Comparison of ENCODE assay signal across 1 cellular context in the genomic region with DNA sequence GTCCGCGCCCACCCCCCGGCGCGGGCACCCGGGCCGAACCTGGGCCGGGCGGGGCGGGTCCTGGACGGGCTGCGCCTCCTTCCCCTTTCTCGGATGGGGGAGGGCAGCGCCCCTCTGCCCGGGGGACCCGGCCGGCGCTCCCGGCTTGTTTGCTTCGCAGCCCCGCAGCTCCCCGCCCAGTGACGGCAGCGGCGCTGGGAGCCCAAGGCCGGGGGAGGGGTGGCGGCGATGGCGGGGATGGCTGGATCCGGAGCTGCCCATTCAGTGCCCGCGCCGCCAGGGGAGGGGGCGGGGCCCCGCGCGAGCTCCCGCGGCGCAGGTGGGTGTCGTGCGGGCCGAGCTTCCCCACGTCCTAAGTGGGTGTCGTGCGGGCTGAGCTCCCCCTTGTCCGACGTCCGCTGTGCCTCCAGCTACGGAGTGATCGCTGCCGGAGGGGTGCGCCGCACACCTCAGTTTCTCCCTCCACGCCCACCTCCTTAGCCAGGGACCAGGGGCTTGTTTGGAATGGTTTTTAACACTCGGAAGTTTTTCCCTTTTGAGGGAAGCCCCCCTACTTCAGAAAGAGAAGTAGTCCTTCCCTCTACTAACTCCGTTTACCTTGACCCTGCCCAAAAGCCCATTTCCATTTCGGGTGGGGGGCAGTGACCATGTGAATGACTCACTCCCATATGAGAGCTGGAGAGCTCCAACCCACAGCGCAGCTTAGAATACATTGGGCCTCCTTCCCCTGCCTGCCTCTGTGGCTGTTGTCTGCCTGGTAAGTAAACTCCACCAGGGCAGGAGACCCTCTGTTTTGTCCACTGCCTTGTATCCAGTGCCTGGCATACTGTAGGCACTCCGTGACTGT.
TF ChIP-seq lines count a peak whose summit lies in the region.

No MANE protein-coding gene starts in this region.

TF ChIP-seq in HepG2, 621 proteins besides CTCF, POLR2A, EP300 and RAD21 (continued from another document and continues in another):
- TF ChIP-seq ZNF747 (CRISPR knock-in tag; IDR thresholded peaks at IDR 0.05; ENCODE audit: borderline replicate concordance) (no peak), RXRA (CRISPR knock-in tag; IDR thresholded peaks at IDR 0.05) (peak; percentile 43; the same call in 1 of the 2 replicates), ZNF3 (CRISPR knock-in tag; IDR thresholded peaks at IDR 0.05) (no peak), GPN1 (CRISPR knock-in tag; IDR thresholded peaks at IDR 0.05; ENCODE audit: borderline replicate concordance) (no peak), BHLHE40 (IDR thresholded peaks at IDR 0.05; ENCODE audit: low read length) (no peak), ESRRA (CRISPR knock-in tag; IDR thresholded peaks at IDR 0.05; ENCODE audit: low read depth) (no peak), MLLT10 (CRISPR knock-in tag; IDR thresholded peaks at IDR 0.05) (no peak), ZNF598 (CRISPR knock-in tag; IDR thresholded peaks at IDR 0.05; ENCODE audit: borderline replicate concordance) (0 out of 2 replicates have a peak, but pooled peaks have one; percentile 35), ASH2L (IDR thresholded peaks at IDR 0.05; ENCODE audit: insufficient read length, low read depth, low read length) (no peak), ZNF781 (CRISPR knock-in tag; IDR thresholded peaks at IDR 0.05; ENCODE audit: borderline replicate concordance, not compliant biosample characterization) (no peak), HNRNPL (IDR thresholded peaks at IDR 0.05; ENCODE audit: low read depth, low read length) (0 out of 2 replicates have a peak, but pooled peaks have one; percentile 45), ZNF558 (CRISPR knock-in tag; IDR thresholded peaks at IDR 0.05; ENCODE audit: borderline replicate concordance) (0 out of 2 replicates have a peak, but pooled peaks have one; percentile 22), ZNF619 (CRISPR knock-in tag; IDR thresholded peaks at IDR 0.05) (0 out of 2 replicates have a peak, but pooled peaks have one; percentile 25), SIN3A (IDR thresholded peaks at IDR 0.05; ENCODE audit: borderline replicate concordance, low read depth, low read length) (peak; percentile 54; the same call in 1 of the 2 replicates), NR2C2 (CRISPR knock-in tag; IDR thresholded peaks at IDR 0.05; ENCODE audit: borderline replicate concordance) (0 out of 2 replicates have a peak, but pooled peaks have one; percentile 13), KMT2B (CRISPR knock-in tag; IDR thresholded peaks at IDR 0.05) (0 out of 2 replicates have a peak, but pooled peaks have one; percentile 19), RBFOX2 (IDR thresholded peaks at IDR 0.05; ENCODE audit: low read depth, low read length) (peak; percentile 53; the same call in 1 of the 2 replicates), HDAC2 (CRISPR knock-in tag; IDR thresholded peaks at IDR 0.05) (no peak), NFIC (IDR thresholded peaks at IDR 0.05; ENCODE audit: low read length) (no peak)
- TF ChIP-seq, protein P1, sequence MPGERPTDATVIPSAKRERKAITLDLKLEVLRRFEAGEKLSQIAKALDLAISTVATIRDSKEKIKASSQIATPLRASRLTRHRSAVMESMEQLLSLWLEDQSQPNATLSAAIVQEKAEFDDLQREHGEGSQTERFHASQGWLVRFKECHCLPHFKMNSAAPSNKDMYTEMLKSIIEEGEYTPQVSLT (CRISPR knock-in tag; IDR thresholded peaks at IDR 0.05; ENCODE audit: borderline replicate concordance, low read depth) = no peak
- TF ChIP-seq, protein P2, sequence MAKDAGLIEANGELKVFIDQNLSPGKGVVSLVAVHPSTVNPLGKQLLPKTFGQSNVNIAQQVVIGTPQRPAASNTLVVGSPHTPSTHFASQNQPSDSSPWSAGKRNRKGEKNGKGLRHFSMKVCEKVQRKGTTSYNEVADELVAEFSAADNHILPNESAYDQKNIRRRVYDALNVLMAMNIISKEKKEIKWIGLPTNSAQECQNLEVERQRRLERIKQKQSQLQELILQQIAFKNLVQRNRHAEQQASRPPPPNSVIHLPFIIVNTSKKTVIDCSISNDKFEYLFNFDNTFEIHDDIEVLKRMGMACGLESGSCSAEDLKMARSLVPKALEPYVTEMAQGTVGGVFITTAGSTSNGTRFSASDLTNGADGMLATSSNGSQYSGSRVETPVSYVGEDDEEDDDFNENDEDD (CRISPR knock-in tag; IDR thresholded peaks at IDR 0.05; ENCODE audit: borderline replicate concordance) = peak; percentile 30; the same call in 1 of the 2 replicates
- TF ChIP-seq, protein P3, sequence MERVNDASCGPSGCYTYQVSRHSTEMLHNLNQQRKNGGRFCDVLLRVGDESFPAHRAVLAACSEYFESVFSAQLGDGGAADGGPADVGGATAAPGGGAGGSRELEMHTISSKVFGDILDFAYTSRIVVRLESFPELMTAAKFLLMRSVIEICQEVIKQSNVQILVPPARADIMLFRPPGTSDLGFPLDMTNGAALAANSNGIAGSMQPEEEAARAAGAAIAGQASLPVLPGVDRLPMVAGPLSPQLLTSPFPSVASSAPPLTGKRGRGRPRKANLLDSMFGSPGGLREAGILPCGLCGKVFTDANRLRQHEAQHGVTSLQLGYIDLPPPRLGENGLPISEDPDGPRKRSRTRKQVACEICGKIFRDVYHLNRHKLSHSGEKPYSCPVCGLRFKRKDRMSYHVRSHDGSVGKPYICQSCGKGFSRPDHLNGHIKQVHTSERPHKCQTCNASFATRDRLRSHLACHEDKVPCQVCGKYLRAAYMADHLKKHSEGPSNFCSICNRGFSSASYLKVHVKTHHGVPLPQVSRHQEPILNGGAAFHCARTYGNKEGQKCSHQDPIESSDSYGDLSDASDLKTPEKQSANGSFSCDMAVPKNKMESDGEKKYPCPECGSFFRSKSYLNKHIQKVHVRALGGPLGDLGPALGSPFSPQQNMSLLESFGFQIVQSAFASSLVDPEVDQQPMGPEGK (CRISPR knock-in tag; IDR thresholded peaks at IDR 0.05) = peak; percentile 53; the same call in 1 of the 2 replicates
- TF ChIP-seq, protein P4, sequence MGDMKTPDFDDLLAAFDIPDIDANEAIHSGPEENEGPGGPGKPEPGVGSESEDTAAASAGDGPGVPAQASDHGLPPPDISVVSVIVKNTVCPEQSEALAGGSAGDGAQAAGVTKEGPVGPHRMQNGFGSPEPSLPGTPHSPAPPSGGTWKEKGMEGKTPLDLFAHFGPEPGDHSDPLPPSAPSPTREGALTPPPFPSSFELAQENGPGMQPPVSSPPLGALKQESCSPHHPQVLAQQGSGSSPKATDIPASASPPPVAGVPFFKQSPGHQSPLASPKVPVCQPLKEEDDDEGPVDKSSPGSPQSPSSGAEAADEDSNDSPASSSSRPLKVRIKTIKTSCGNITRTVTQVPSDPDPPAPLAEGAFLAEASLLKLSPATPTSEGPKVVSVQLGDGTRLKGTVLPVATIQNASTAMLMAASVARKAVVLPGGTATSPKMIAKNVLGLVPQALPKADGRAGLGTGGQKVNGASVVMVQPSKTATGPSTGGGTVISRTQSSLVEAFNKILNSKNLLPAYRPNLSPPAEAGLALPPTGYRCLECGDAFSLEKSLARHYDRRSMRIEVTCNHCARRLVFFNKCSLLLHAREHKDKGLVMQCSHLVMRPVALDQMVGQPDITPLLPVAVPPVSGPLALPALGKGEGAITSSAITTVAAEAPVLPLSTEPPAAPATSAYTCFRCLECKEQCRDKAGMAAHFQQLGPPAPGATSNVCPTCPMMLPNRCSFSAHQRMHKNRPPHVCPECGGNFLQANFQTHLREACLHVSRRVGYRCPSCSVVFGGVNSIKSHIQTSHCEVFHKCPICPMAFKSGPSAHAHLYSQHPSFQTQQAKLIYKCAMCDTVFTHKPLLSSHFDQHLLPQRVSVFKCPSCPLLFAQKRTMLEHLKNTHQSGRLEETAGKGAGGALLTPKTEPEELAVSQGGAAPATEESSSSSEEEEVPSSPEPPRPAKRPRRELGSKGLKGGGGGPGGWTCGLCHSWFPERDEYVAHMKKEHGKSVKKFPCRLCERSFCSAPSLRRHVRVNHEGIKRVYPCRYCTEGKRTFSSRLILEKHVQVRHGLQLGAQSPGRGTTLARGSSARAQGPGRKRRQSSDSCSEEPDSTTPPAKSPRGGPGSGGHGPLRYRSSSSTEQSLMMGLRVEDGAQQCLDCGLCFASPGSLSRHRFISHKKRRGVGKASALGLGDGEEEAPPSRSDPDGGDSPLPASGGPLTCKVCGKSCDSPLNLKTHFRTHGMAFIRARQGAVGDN (CRISPR knock-in tag; IDR thresholded peaks at IDR 0.05) = peak; percentile 56; the same call in 1 of the 2 replicates
- TF ChIP-seq, protein P5, sequence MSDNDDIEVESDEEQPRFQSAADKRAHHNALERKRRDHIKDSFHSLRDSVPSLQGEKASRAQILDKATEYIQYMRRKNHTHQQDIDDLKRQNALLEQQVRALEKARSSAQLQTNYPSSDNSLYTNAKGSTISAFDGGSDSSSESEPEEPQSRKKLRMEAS (IDR thresholded peaks at IDR 0.05) = peak; percentile 28; the same call in 1 of the 2 replicates
- TF ChIP-seq, protein P6, sequence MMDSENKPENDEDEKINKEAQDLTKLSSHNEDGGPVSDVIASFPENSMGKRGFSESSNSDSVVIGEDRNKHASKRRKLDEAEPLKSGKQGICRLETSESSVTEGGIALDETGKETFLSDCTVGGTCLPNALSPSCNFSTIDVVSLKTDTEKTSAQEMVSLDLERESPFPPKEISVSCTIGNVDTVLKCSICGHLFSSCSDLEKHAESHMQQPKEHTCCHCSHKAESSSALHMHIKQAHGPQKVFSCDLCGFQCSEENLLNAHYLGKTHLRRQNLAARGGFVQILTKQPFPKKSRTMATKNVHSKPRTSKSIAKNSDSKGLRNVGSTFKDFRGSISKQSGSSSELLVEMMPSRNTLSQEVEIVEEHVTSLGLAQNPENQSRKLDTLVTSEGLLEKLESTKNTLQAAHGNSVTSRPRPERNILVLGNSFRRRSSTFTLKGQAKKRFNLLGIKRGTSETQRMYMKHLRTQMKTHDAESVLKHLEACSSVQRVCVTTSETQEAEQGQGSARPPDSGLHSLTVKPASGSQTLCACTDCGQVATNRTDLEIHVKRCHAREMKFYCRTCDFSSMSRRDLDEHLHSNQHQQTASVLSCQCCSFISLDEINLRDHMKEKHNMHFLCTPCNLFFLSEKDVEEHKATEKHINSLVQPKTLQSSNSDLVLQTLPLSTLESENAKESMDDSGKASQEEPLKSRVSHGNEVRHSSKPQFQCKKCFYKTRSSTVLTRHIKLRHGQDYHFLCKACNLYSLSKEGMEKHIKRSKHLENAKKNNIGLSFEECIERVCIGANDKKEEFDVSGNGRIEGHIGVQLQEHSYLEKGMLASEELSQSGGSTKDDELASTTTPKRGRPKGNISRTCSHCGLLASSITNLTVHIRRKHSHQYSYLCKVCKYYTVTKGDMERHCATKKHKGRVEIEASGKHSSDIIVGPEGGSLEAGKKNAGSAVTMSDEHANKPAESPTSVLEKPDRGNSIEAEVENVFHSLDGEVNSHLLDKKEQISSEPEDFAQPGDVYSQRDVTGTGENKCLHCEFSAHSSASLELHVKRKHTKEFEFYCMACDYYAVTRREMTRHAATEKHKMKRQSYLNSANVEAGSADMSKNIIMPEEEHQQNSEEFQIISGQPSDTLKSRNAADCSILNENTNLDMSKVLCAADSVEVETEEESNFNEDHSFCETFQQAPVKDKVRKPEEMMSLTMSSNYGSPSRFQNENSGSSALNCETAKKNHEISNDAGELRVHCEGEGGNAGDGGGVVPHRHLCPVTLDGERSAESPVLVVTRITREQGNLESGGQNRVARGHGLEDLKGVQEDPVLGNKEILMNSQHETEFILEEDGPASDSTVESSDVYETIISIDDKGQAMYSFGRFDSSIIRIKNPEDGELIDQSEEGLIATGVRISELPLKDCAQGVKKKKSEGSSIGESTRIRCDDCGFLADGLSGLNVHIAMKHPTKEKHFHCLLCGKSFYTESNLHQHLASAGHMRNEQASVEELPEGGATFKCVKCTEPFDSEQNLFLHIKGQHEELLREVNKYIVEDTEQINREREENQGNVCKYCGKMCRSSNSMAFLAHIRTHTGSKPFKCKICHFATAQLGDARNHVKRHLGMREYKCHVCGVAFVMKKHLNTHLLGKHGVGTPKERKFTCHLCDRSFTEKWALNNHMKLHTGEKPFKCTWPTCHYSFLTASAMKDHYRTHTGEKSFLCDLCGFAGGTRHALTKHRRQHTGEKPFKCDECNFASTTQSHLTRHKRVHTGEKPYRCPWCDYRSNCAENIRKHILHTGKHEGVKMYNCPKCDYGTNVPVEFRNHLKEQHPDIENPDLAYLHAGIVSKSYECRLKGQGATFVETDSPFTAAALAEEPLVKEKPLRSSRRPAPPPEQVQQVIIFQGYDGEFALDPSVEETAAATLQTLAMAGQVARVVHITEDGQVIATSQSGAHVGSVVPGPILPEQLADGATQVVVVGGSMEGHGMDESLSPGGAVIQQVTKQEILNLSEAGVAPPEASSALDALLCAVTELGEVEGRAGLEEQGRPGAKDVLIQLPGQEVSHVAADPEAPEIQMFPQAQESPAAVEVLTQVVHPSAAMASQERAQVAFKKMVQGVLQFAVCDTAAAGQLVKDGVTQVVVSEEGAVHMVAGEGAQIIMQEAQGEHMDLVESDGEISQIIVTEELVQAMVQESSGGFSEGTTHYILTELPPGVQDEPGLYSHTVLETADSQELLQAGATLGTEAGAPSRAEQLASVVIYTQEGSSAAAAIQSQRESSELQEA (CRISPR knock-in tag; IDR thresholded peaks at IDR 0.05; ENCODE audit: not compliant biosample characterization) = no peak
- TF ChIP-seq, protein P7, sequence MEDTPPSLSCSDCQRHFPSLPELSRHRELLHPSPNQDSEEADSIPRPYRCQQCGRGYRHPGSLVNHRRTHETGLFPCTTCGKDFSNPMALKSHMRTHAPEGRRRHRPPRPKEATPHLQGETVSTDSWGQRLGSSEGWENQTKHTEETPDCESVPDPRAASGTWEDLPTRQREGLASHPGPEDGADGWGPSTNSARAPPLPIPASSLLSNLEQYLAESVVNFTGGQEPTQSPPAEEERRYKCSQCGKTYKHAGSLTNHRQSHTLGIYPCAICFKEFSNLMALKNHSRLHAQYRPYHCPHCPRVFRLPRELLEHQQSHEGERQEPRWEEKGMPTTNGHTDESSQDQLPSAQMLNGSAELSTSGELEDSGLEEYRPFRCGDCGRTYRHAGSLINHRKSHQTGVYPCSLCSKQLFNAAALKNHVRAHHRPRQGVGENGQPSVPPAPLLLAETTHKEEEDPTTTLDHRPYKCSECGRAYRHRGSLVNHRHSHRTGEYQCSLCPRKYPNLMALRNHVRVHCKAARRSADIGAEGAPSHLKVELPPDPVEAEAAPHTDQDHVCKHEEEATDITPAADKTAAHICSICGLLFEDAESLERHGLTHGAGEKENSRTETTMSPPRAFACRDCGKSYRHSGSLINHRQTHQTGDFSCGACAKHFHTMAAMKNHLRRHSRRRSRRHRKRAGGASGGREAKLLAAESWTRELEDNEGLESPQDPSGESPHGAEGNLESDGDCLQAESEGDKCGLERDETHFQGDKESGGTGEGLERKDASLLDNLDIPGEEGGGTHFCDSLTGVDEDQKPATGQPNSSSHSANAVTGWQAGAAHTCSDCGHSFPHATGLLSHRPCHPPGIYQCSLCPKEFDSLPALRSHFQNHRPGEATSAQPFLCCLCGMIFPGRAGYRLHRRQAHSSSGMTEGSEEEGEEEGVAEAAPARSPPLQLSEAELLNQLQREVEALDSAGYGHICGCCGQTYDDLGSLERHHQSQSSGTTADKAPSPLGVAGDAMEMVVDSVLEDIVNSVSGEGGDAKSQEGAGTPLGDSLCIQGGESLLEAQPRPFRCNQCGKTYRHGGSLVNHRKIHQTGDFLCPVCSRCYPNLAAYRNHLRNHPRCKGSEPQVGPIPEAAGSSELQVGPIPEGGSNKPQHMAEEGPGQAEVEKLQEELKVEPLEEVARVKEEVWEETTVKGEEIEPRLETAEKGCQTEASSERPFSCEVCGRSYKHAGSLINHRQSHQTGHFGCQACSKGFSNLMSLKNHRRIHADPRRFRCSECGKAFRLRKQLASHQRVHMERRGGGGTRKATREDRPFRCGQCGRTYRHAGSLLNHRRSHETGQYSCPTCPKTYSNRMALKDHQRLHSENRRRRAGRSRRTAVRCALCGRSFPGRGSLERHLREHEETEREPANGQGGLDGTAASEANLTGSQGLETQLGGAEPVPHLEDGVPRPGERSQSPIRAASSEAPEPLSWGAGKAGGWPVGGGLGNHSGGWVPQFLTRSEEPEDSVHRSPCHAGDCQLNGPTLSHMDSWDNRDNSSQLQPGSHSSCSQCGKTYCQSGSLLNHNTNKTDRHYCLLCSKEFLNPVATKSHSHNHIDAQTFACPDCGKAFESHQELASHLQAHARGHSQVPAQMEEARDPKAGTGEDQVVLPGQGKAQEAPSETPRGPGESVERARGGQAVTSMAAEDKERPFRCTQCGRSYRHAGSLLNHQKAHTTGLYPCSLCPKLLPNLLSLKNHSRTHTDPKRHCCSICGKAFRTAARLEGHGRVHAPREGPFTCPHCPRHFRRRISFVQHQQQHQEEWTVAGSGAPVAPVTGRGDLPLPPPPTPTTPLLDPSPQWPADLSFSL (CRISPR knock-in tag; IDR thresholded peaks at IDR 0.05) = no peak
